18 cellular contexts compared by ENCODE assay signal in genomic region chr2:120477198-120477597, GRCh38.
DNase-seq lines count a peak whose midpoint lies in the region; ATAC-seq, FAIRE-seq and TF ChIP-seq lines count a peak whose summit lies in the region.
"Had no signal": no experiment of that assay in that cellular context is flagged by ENCODE, and none has a peak within 500 bp of the region (broad histone marks: within the 10 kb centered on the region; RNA-seq: fewer than 3 reads in every experiment).

No MANE protein-coding gene starts in this region.

- no peaks in the 10 kb centered on the region for H3K79me2 ChIP-seq in K562 (ENCODE audit: control insufficient read depth, insufficient read depth, low read length)

- CTCF ChIA-PET in K562 (lab: Yijun Ruan, JAX; ENCODE audit: low intra/inter-chr PET ratio): no interaction called here

- no peaks in the 10 kb centered on the region for H3K36me3 Mint-ChIP-seq in immature natural killer cell
- H3K36me3 Mint-ChIP-seq: CD4-positive, CD25-positive, alpha-beta regulatory T cell had no signal

- H3K27ac Mint-ChIP-seq in immature natural killer cell: no peak overlapping the region

- no peak for TF ChIP-seq EP300 in K562 (IDR thresholded peaks at IDR 0.05; ENCODE audit: low read length)

- WGBS in K562 (ENCODE audit: insufficient coverage, low coverage, missing lambda C conversion rate): 4% methylated on average over 3 of the region's 3 CpGs
- 79 to 87% (median 83%) methylated on average over 3 of the region's 3 CpGs for WGBS in psoas muscle, 3 donors

- peak; percentile 33 for DNase-seq in cardiac septum (ENCODE audit: low spot score)
- no peak for DNase-seq in left ventricle myocardium superior
- no peak for DNase-seq in K562 (ENCODE audit: extremely low read depth in 1 of 4, low spot score in 3 of 4)
- DNase-seq in mesenteric fat pad (ENCODE audit: low spot score): peak; percentile 51
- no peak for DNase-seq in immature natural killer cell
- DNase-seq in SIG-M5 (lab: John Stamatoyannopoulos, UW): no peak
- DNase-seq in psoas muscle: no peak
- DNase-seq: ACHN; CD4-positive, CD25-positive, alpha-beta regulatory T cell; DMS153; DMS79 treated with DMSO at 0.1 percent for 48 hours; EL; GM23248 had no signal

- H3K4me1 Mint-ChIP-seq in immature natural killer cell: no peaks in the 10 kb centered on the region
- H3K4me1 Mint-ChIP-seq: CD4-positive, CD25-positive, alpha-beta regulatory T cell had no signal

- ATAC-seq in left ventricle myocardium superior: no peak
- no peak for ATAC-seq in K562
- ATAC-seq in psoas muscle: no peak
- ATAC-seq: HCT116 had no signal

- H3K4me3 ChIP-seq in K562: no peak overlapping the region
- no peak overlapping the region for H3K4me3 ChIP-seq in psoas muscle
- H3K4me3 ChIP-seq: BLaER1 treated with 17β-estradiol and CSF1 and Interleukin-3, amounts not matched to agents 10 nM and 100 nM; GM23248 had no signal

- FAIRE-seq in K562 (lab: Jason Lieb, UNC): no peak
- FAIRE-seq: G401.6, GM12891, H54 had no signal

- H3K36me3 ChIP-seq in K562 (ENCODE audit: control insufficient read depth, insufficient read depth, low read length) (no peaks in the 10 kb centered on the region), psoas muscle (ENCODE audit: insufficient read depth in 1 of 2, low read depth in 1 of 2) (no peaks in the 10 kb centered on the region)
- H3K36me3 ChIP-seq: BLaER1 treated with 17β-estradiol and CSF1 and Interleukin-3, amounts not matched to agents 10 nM and 100 nM had no signal

- peaks cover 0 to 52% of the 10 kb centered on the region in 2 experiments; a peak in 3 of 5 replicates for H3K27me3 ChIP-seq in K562 (ENCODE audit: control insufficient read depth in 2 of 2, insufficient read depth in 2 of 2, low read length in 2 of 2)
- no peaks in the 10 kb centered on the region for H3K27me3 ChIP-seq in psoas muscle (ENCODE audit: insufficient read depth in 3 of 3, low read length in 2 of 3)
- H3K27me3 ChIP-seq: BLaER1 treated with 17β-estradiol and CSF1 and Interleukin-3, amounts not matched to agents 10 nM and 100 nM had no signal

- no peak overlapping the region for H3K4me3 Mint-ChIP-seq in immature natural killer cell
- H3K4me3 Mint-ChIP-seq: CD4-positive, CD25-positive, alpha-beta regulatory T cell had no signal

- H3K9me3 ChIP-seq in K562 (replicated peaks; ENCODE audit: control insufficient read depth, insufficient read depth, low read depth, low read length) (no peaks in the 10 kb centered on the region), psoas muscle (no peaks in the 10 kb centered on the region)

- H4K20me1 ChIP-seq in K562 (replicated peaks; ENCODE audit: control insufficient read depth, insufficient read depth, low read length): 0 out of 2 replicates have a peak, but pooled peaks cover 4% of the 10 kb centered on the region
- H4K20me1 ChIP-seq: BLaER1 treated with 17β-estradiol and CSF1 and Interleukin-3, amounts not matched to agents 10 nM and 100 nM had no signal

- no peaks in the 10 kb centered on the region for H3K9me1 ChIP-seq in K562 (ENCODE audit: control insufficient read depth, insufficient read depth, low read length)

- no peak overlapping the region for H3K4me2 ChIP-seq in K562 (ENCODE audit: insufficient read depth, low read length)
- H3K4me2 ChIP-seq: BLaER1 treated with 17β-estradiol and CSF1 and Interleukin-3, amounts not matched to agents 10 nM and 100 nM had no signal

- POLR2A ChIA-PET in K562 (lab: Yijun Ruan, JAX): interaction anchor here (0.5 kb wide), 1 partner anchor 96 kb away, joined by 4 read pairs; no protein-coding TSS in a partner anchor

- no peak overlapping the region for H2AFZ ChIP-seq in K562 (ENCODE audit: low read depth, low read length)
- H2AFZ ChIP-seq: GM23248 had no signal

- H3K4me1 ChIP-seq in K562 (replicated peaks in 1 of 2; ENCODE audit: control insufficient read depth in 2 of 2, insufficient read depth in 2 of 2, low read length in 2 of 2): peaks cover 0 to 3% of the 10 kb centered on the region in 2 experiments; a peak in 1 of 5 replicates
- no peaks in the 10 kb centered on the region for H3K4me1 ChIP-seq in psoas muscle
- H3K4me1 ChIP-seq: BLaER1 treated with 17β-estradiol and CSF1 and Interleukin-3, amounts not matched to agents 10 nM and 100 nM had no signal

- peaks cover 0 to 2% (median 0%) of the 10 kb centered on the region in 3 donors for H3K27me3 Mint-ChIP-seq in immature natural killer cell (ENCODE audit: low read depth in 3 of 3)
- H3K27me3 Mint-ChIP-seq: CD4-positive, CD25-positive, alpha-beta regulatory T cell had no signal

- intact Hi-C loops in cardiac septum (cut with DNase I): no loop called here
- intact Hi-C loops in left ventricle myocardium superior (cut with micrococcal nuclease): no loop called here
- intact Hi-C loops in K562 (cut with micrococcal nuclease): no loop called here
- intact Hi-C loops in psoas muscle (cut with DNase I): loop anchor here in 1 of 2 donors (10.0 kb wide), 1 partner anchor 58 kb away; no protein-coding TSS in a partner anchor

- in situ Hi-C loops in K562 (cut with MboI): no loop called here

- TF ChIP-seq RAD21 in K562 (CRISPR knock-in tag; conservative IDR thresholded peaks at IDR 0.05 in 1 of 2, IDR thresholded peaks at IDR 0.05 in 1 of 2): no peak

- no peak overlapping the region for H3K9ac ChIP-seq in K562 (ENCODE audit: insufficient read depth in 1 of 2, low read depth in 2 of 2, low read length in 2 of 2)
- H3K9ac ChIP-seq: BLaER1 treated with 17β-estradiol and CSF1 and Interleukin-3, amounts not matched to agents 10 nM and 100 nM; GM23248 had no signal

- no peak for TF ChIP-seq POLR2A in K562 (conservative IDR thresholded peaks at IDR 0.05)

- no TSS peak for BruUV-seq in K562 (replicated peaks; lab: Mats Ljungman, UMichigan)

- H3K27ac ChIP-seq in K562 (ENCODE audit: extremely low read depth, low read depth, low read length) (no peak overlapping the region), psoas muscle (no peak overlapping the region)
- H3K27ac ChIP-seq: BLaER1 treated with 17β-estradiol and CSF1 and Interleukin-3, amounts not matched to agents 10 nM and 100 nM; GM23248 had no signal

- H3K9me3 Mint-ChIP-seq in immature natural killer cell: no peaks in the 10 kb centered on the region

- no peak for TF ChIP-seq CTCF in K562 (IDR thresholded peaks at IDR 0.05 in 2 of 3, conservative IDR thresholded peaks at IDR 0.05 in 1 of 3; ENCODE audit: insufficient read depth in 2 of 3, low read depth in 1 of 3, low read length in 3 of 3)
- TF ChIP-seq CTCF in psoas muscle (IDR thresholded peaks at IDR 0.05): no peak

TF ChIP-seq in K562, 482 proteins besides CTCF, POLR2A, EP300 and RAD21:
- TF ChIP-seq ZFP36 (IDR thresholded peaks at IDR 0.05; ENCODE audit: low read depth, low read length, partially characterized antibody) (peak; percentile 17), RBM25 (IDR thresholded peaks at IDR 0.05; ENCODE audit: low read depth, low read length, severe bottlenecking) (peak; percentile 52), NUFIP1 (IDR thresholded peaks at IDR 0.05; ENCODE audit: partially characterized antibody) (no peak)

Comparison
In these comparisons a context has a peak if more than half of its experiments do, and no peak if none do; other contexts are left out.
1. DNase-seq: peak in cardiac septum (single experiment) and mesenteric fat pad (single experiment); none in left ventricle myocardium superior (single experiment), K562 (0 of 4), immature natural killer cell (0 of 3), SIG-M5 (single experiment) and psoas muscle (0 of 2).